ENCODE assay signal across 26 cellular contexts in genomic region chr2:128365217-128365905, GRCh38. TPM values are rescaled to one million over a fixed set of nuclear protein-coding genes. Genes with fewer than 3 reads are reported as not detected.
A peak's percentile ranks its signal among the peaks of the same experiment; 100 is the strongest.
DNase-seq lines count a peak whose midpoint lies in the region; ATAC-seq and TF ChIP-seq lines count a peak whose summit lies in the region.
"Had no signal": no experiment of that assay in that cellular context is flagged by ENCODE, and none has a peak within 500 bp of the region (broad histone marks: within the 10 kb centered on the region; RNA-seq: fewer than 3 reads in every experiment).

No MANE protein-coding gene starts in this region.

- peaks cover 9% of the 10 kb centered on the region for H3K79me2 ChIP-seq in trophoblast cell (ENCODE audit: control insufficient read depth, insufficient read depth, low read length, poor library complexity)

- H3K27ac ChIP-seq in SJSA1 (peak overlapping the region; percentile 79; the same call in 1 of the 2 replicates), trophoblast cell (ENCODE audit: low read depth, low read length) (no peak overlapping the region), WERI-Rb-1 (no peak overlapping the region)
- H3K27ac ChIP-seq: lower lobe of right lung, spleen, VCaP had no signal

- no CpG with 5 or more reads among the region's 12 CpGs for WGBS in trophoblast cell (ENCODE audit: extremely low coverage, insufficient coverage, insufficient read length)

- H3K4ac ChIP-seq in trophoblast cell (ENCODE audit: low read depth, low read length), result no peak overlapping the region

- H3K9me3 ChIP-seq in SJSA1 (replicated peaks) (no peaks in the 10 kb centered on the region), trophoblast cell (ENCODE audit: insufficient read depth, low read depth, low read length) (peaks cover 2% of the 10 kb centered on the region), WERI-Rb-1 (ENCODE audit: severe bottlenecking) (no peaks in the 10 kb centered on the region)
- H3K9me3 ChIP-seq: breast epithelium, lower lobe of right lung, spleen had no signal

- DNase-seq in GM04503 (ENCODE audit: low read depth) (peak; percentile 32), SJSA1 (ENCODE audit: low read depth in 1 of 2, low spot score in 2 of 2) (peak in 1 of 2 experiments; percentile 36), fibroblast of mammary gland (ENCODE audit: low read depth) (peak; percentile 41), trophoblast cell (no peak), medulla oblongata (ENCODE audit: extremely low spot score) (no peak), SK-N-DZ (ENCODE audit: low spot score) (no peak), WERI-Rb-1 (no peak)
- DNase-seq: activated CD4-positive, alpha-beta T cell treated with anti-CD3 and anti-CD28 coated beads for 48 hours; activated gamma-delta T cell treated with Interleukin-2 at 50 U/mL for 16 hours; activated T-cell treated with anti-CD3 and anti-CD28 coated beads, Interleukin-2, amount 50 U/mL, for 24 hours; DMS 273 treated with DMSO at 0.1 percent for 48 hours; hippocampal formation; lower lobe of right lung; NCI-H1092 treated with DMSO at 0.1 percent for 48 hours; NCI-H187; NCI-H446 treated with DMSO at 0.1 percent for 48 hours; NCI-H774; right cardiac atrium; Right ventricle myocardium superior; spleen; stimulated activated CD4-positive, alpha-beta T cell treated with anti-CD3 and anti-CD28 coated beads, Interleukin-2, amount 100 ng/mL, for 24 hours; stimulated activated CD8-positive, alpha-beta memory T cell treated with anti-CD3 and anti-CD28 coated beads, Interleukin-4, amount 100 ng/mL, for 48 hours had no signal

- no peak for TF ChIP-seq CTCF in fibroblast of mammary gland (conservative IDR thresholded peaks at IDR 0.05; ENCODE audit: control insufficient read depth, insufficient read depth, low read depth, low read length)
- no peak for TF ChIP-seq CTCF in WERI-Rb-1 (IDR thresholded peaks at IDR 0.05; ENCODE audit: low read depth, low read length)

- peak overlapping the region; percentile 91 for H2BK12ac ChIP-seq in trophoblast cell (ENCODE audit: low read length)

- H2AFZ ChIP-seq in trophoblast cell (ENCODE audit: insufficient read depth, low read length, poor library complexity), result no peak overlapping the region

- H3K4me3 ChIP-seq in SJSA1 (no peak overlapping the region), fibroblast of mammary gland (ENCODE audit: control insufficient read depth, low read depth, low read length) (no peak overlapping the region), trophoblast cell (ENCODE audit: low read depth, low read length) (no peak overlapping the region), WERI-Rb-1 (ENCODE audit: low read depth, low read length) (no peak overlapping the region)
- H3K4me3 ChIP-seq: breast epithelium, lower lobe of right lung, spleen had no signal

- peak overlapping the region; percentile 41 for H2AK5ac ChIP-seq in trophoblast cell (ENCODE audit: low read length)

- H3K9ac ChIP-seq in trophoblast cell (ENCODE audit: low read length), result no peak overlapping the region

- H4K91ac ChIP-seq in trophoblast cell (ENCODE audit: low read depth, low read length), result peak overlapping the region; percentile 87

- H3K4me1 ChIP-seq in SJSA1 (replicated peaks) (peaks cover 76% of the 10 kb centered on the region), trophoblast cell (ENCODE audit: control insufficient read depth in 1 of 2, insufficient read depth in 2 of 2, low read length in 2 of 2) (peaks cover 43% of the 10 kb centered on the region in 2 experiments)

- H4K8ac ChIP-seq in trophoblast cell (ENCODE audit: low read depth, low read length), result no peak overlapping the region

- H3K79me1 ChIP-seq in trophoblast cell (ENCODE audit: low read length), result peaks cover 48% of the 10 kb centered on the region

- no peak for ATAC-seq in GM21367 (IDR thresholded peaks at IDR 0.05; ENCODE audit: unreplicated experiment)
- ATAC-seq: lower lobe of right lung, Panc1, right cardiac atrium had no signal

- H2BK120ac ChIP-seq in trophoblast cell (ENCODE audit: insufficient read depth, low read length, poor library complexity), result peak overlapping the region; percentile 57

- H3K23ac ChIP-seq in trophoblast cell (ENCODE audit: low read length), result no peak overlapping the region

- H3K36me3 ChIP-seq in SJSA1, result no peaks in the 10 kb centered on the region
- no peaks in the 10 kb centered on the region for H3K36me3 ChIP-seq in trophoblast cell (ENCODE audit: control insufficient read depth in 1 of 2, insufficient read depth in 2 of 2, low read length in 2 of 2)
- H3K36me3 ChIP-seq in WERI-Rb-1, result no peaks in the 10 kb centered on the region
- H3K36me3 ChIP-seq: breast epithelium, lower lobe of right lung, spleen had no signal

- no peak overlapping the region for H4K12ac ChIP-seq in trophoblast cell (ENCODE audit: low read depth, low read length)

- no peaks in the 10 kb centered on the region for H3K27me3 ChIP-seq in SJSA1 (replicated peaks)
- H3K27me3 ChIP-seq in trophoblast cell (ENCODE audit: insufficient read depth, low read length), result no peaks in the 10 kb centered on the region
- H3K27me3 ChIP-seq in WERI-Rb-1 (ENCODE audit: insufficient read depth, low read depth, severe bottlenecking), result no peaks in the 10 kb centered on the region
- H3K27me3 ChIP-seq: breast epithelium had no signal

- no peak overlapping the region for H3K4me2 ChIP-seq in trophoblast cell (ENCODE audit: low read length)

- no peak overlapping the region for H3K18ac ChIP-seq in trophoblast cell (ENCODE audit: low read length)

- peak overlapping the region; percentile 18 for H3K14ac ChIP-seq in trophoblast cell (ENCODE audit: low read length)

- no peak overlapping the region for H2BK5ac ChIP-seq in trophoblast cell (ENCODE audit: low read depth, low read length, poor library complexity)

RNA-seq across cellular contexts. Expression of gene HS6ST1, which starts 46.7 kb away (rescaled TPM):
- total RNA-seq in SJSA1 (2014; rRNA removed; shearing (Covaris generic)), result 120 and 160 TPM in 2 replicates
- 26.6 and 27.7 TPM in 2 replicates for polyA plus RNA-seq in trophoblast cell (2013)
- polyA plus RNA-seq in SK-N-DZ (2014; cell fraction: cytosol; rRNA removed), result 19.7 and 20.5 TPM in 2 replicates
- 10.5 and 11.1 TPM in 2 replicates for polyA plus RNA-seq in SK-N-DZ (2014; cell fraction: nucleus; rRNA removed)

Comparison
In these comparisons a context has a peak if more than half of its experiments do, and no peak if none do; other contexts are left out.
1. DNase-seq: peak in GM04503 (single experiment) and fibroblast of mammary gland (single experiment); none in trophoblast cell (0 of 2), medulla oblongata (single experiment), SK-N-DZ (single experiment) and WERI-Rb-1 (single experiment).